Comparison of ENCODE assay signal across 15 cellular contexts in genomic region chr5:96958977-96959376, GRCh38. TPM values are rescaled to one million over a fixed set of nuclear protein-coding genes. Genes with fewer than 3 reads are reported as not detected.
DNase-seq lines count a peak whose midpoint lies in the region; ATAC-seq and TF ChIP-seq lines count a peak whose summit lies in the region.
"Had no signal": no experiment of that assay in that cellular context is flagged by ENCODE, and none has a peak within 500 bp of the region (broad histone marks: within the 10 kb centered on the region; RNA-seq: fewer than 3 reads in every experiment).

No MANE protein-coding gene starts in this region.

- H3K36me3 Mint-ChIP-seq in activated T-cell treated with anti-CD3 and anti-CD28 coated beads, Interleukin-2, amount 50 U/mL, for 4 hours (ENCODE audit: insufficient read depth) = peaks cover 2% of the 10 kb centered on the region
- H3K36me3 Mint-ChIP-seq in IgD-negative memory B cell (peaks cover 8% of the 10 kb centered on the region), endodermal cell (ENCODE audit: low read depth) (peaks cover 2% of the 10 kb centered on the region)
- H3K36me3 Mint-ChIP-seq in activated naive CD8-positive, alpha-beta T cell treated with anti-CD3 and anti-CD28 coated beads, Interleukin-2, amount 50 U/mL, for 24 hours (ENCODE audit: low read depth) = peaks cover 6% of the 10 kb centered on the region
- H3K36me3 Mint-ChIP-seq in stimulated activated memory B cell treated with anti-CD40 and anti-IgM and Interleukin-4, amounts not matched to agents 10 μg/mL and 1 μg/mL and 100 μg/mL, for 72 hours = peaks cover 11% of the 10 kb centered on the region

- no peak for TF ChIP-seq CTCF in endodermal cell (conservative IDR thresholded peaks at IDR 0.05)

- H3K36me3 ChIP-seq in endodermal cell (ENCODE audit: control insufficient read depth, insufficient read depth, low read length) = no peaks in the 10 kb centered on the region
- H3K36me3 ChIP-seq: left lung had no signal

- no peak overlapping the region for H3K4me3 ChIP-seq in endodermal cell (ENCODE audit: low read length)
- H3K4me3 ChIP-seq: left lung, skin epidermis had no signal

- 94 to 100% methylated on average over 2 to 4 of the region's 5 CpGs for WGBS in endodermal cell (ENCODE audit: insufficient coverage in 1 of 2, insufficient read length in 1 of 2), 2 experiments

- H3K4me1 ChIP-seq in endodermal cell (ENCODE audit: control insufficient read depth, insufficient read depth, low read length) = no peaks in the 10 kb centered on the region

- no peaks in the 10 kb centered on the region for H3K27me3 Mint-ChIP-seq in activated T-cell treated with anti-CD3 and anti-CD28 coated beads, Interleukin-2, amount 50 U/mL, for 4 hours (ENCODE audit: low read depth)
- H3K27me3 Mint-ChIP-seq in IgD-negative memory B cell (no peaks in the 10 kb centered on the region), endodermal cell (ENCODE audit: insufficient read depth) (no peaks in the 10 kb centered on the region)
- H3K27me3 Mint-ChIP-seq in activated naive CD8-positive, alpha-beta T cell treated with anti-CD3 and anti-CD28 coated beads, Interleukin-2, amount 50 U/mL, for 24 hours = no peaks in the 10 kb centered on the region
- H3K27me3 Mint-ChIP-seq in stimulated activated memory B cell treated with anti-CD40 and anti-IgM and Interleukin-4, amounts not matched to agents 10 μg/mL and 1 μg/mL and 100 μg/mL, for 72 hours = no peaks in the 10 kb centered on the region

- H3K27ac ChIP-seq in endodermal cell (ENCODE audit: low read depth, low read length) = no peak overlapping the region
- H3K27ac ChIP-seq: VCaP had no signal

- DNase-seq in activated T-cell treated with anti-CD3 and anti-CD28 coated beads, Interleukin-2, amount 50 U/mL, for 4 hours = no peak
- no peak for DNase-seq in activated T-cell treated with anti-CD3 and anti-CD28 coated beads for 4 hours
- DNase-seq in activated naive CD8-positive, alpha-beta T cell treated with anti-CD3 and anti-CD28 coated beads, Interleukin-2, amount 50 U/mL, for 24 hours = no peak
- DNase-seq in endodermal cell = no peak
- DNase-seq: amygdala, cerebellar nuclear complex, left lung, NCI-H510A had no signal

- H3K27ac Mint-ChIP-seq in IgD-negative memory B cell (peak overlapping the region; percentile 81 to 99 (median 86)), endodermal cell (no peak overlapping the region)
- peak overlapping the region; percentile 81 for H3K27ac Mint-ChIP-seq in activated naive CD8-positive, alpha-beta T cell treated with anti-CD3 and anti-CD28 coated beads, Interleukin-2, amount 50 U/mL, for 24 hours
- peak overlapping the region; percentile 88 for H3K27ac Mint-ChIP-seq in stimulated activated memory B cell treated with anti-CD40 and anti-IgM and Interleukin-4, amounts not matched to agents 10 μg/mL and 1 μg/mL and 100 μg/mL, for 72 hours

- no peaks in the 10 kb centered on the region for H3K9me3 Mint-ChIP-seq in activated T-cell treated with anti-CD3 and anti-CD28 coated beads, Interleukin-2, amount 50 U/mL, for 4 hours
- no peaks in the 10 kb centered on the region for H3K9me3 Mint-ChIP-seq in IgD-negative memory B cell
- H3K9me3 Mint-ChIP-seq in activated naive CD8-positive, alpha-beta T cell treated with anti-CD3 and anti-CD28 coated beads, Interleukin-2, amount 50 U/mL, for 24 hours = no peaks in the 10 kb centered on the region
- H3K9me3 Mint-ChIP-seq in stimulated activated memory B cell treated with anti-CD40 and anti-IgM and Interleukin-4, amounts not matched to agents 10 μg/mL and 1 μg/mL and 100 μg/mL, for 72 hours = no peaks in the 10 kb centered on the region
- peaks cover 2% of the 10 kb centered on the region for H3K9me3 Mint-ChIP-seq in endodermal cell

- H3K4me1 Mint-ChIP-seq in activated T-cell treated with anti-CD3 and anti-CD28 coated beads, Interleukin-2, amount 50 U/mL, for 4 hours (ENCODE audit: low read depth) = peaks cover 76% of the 10 kb centered on the region
- H3K4me1 Mint-ChIP-seq in IgD-negative memory B cell = peaks cover 58 to 69% (median 61%) of the 10 kb centered on the region in 3 donors
- peaks cover 85% of the 10 kb centered on the region for H3K4me1 Mint-ChIP-seq in activated naive CD8-positive, alpha-beta T cell treated with anti-CD3 and anti-CD28 coated beads, Interleukin-2, amount 50 U/mL, for 24 hours
- peaks cover 63% of the 10 kb centered on the region for H3K4me1 Mint-ChIP-seq in stimulated activated memory B cell treated with anti-CD40 and anti-IgM and Interleukin-4, amounts not matched to agents 10 μg/mL and 1 μg/mL and 100 μg/mL, for 72 hours
- H3K4me1 Mint-ChIP-seq in endodermal cell = peaks cover 14% of the 10 kb centered on the region

- H3K9ac ChIP-seq in endodermal cell (ENCODE audit: extremely low read depth, low read length, poor library complexity, severe bottlenecking) = no peak overlapping the region

- no peak for ATAC-seq in activated T-cell treated with anti-CD3 and anti-CD28 coated beads, Interleukin-2, amount 50 U/mL, for 4 hours
- ATAC-seq in activated naive CD8-positive, alpha-beta T cell treated with anti-CD3 and anti-CD28 coated beads, Interleukin-2, amount 50 U/mL, for 24 hours = no peak
- no peak for ATAC-seq in stimulated activated memory B cell treated with anti-CD40 and anti-IgM and Interleukin-4, amounts not matched to agents 10 μg/mL and 1 μg/mL and 100 μg/mL, for 72 hours
- ATAC-seq in GM21786 (IDR thresholded peaks at IDR 0.05; ENCODE audit: unreplicated experiment) (no peak), GM19023 (IDR thresholded peaks at IDR 0.05; ENCODE audit: unreplicated experiment) (no peak)
- ATAC-seq: SK-N-SH treated with all-trans-retinoic acid at 6 μM for 48 hours had no signal

- peaks cover 6% of the 10 kb centered on the region for H3K9me3 ChIP-seq in endodermal cell (ENCODE audit: control insufficient read depth, low read length)
- H3K9me3 ChIP-seq: left lung had no signal

- no peaks in the 10 kb centered on the region for H3K27me3 ChIP-seq in endodermal cell (ENCODE audit: control insufficient read depth, insufficient read depth, low read length, poor library complexity, severe bottlenecking)
- H3K27me3 ChIP-seq: left lung had no signal

- peak overlapping the region; percentile 65 for H3K4me3 Mint-ChIP-seq in activated T-cell treated with anti-CD3 and anti-CD28 coated beads, Interleukin-2, amount 50 U/mL, for 4 hours
- peak overlapping the region; percentile 72 to 88 (median 80) for H3K4me3 Mint-ChIP-seq in IgD-negative memory B cell
- peak overlapping the region; percentile 72 for H3K4me3 Mint-ChIP-seq in activated naive CD8-positive, alpha-beta T cell treated with anti-CD3 and anti-CD28 coated beads, Interleukin-2, amount 50 U/mL, for 24 hours
- peak overlapping the region; percentile 71 for H3K4me3 Mint-ChIP-seq in stimulated activated memory B cell treated with anti-CD40 and anti-IgM and Interleukin-4, amounts not matched to agents 10 μg/mL and 1 μg/mL and 100 μg/mL, for 72 hours
- H3K4me3 Mint-ChIP-seq in endodermal cell = no peak overlapping the region

RNA-seq across cellular contexts. Expression of gene LNPEP, which starts 23.1 kb away (rescaled TPM):
- total RNA-seq in activated T-cell treated with anti-CD3 and anti-CD28 coated beads, Interleukin-2, amount 50 U/mL, for 4 hours = 10 to 100 TPM; 20.3 to 22.9 (median 20.6) TPM
- polyA plus RNA-seq in IgD-negative memory B cell = 20.1 TPM
- total RNA-seq in endodermal cell = 10 to 100 TPM; 11.2 to 12.3 TPM
- 6.3 TPM for polyA plus RNA-seq in endodermal cell (2013, experiment 1 of 2)
- polyA plus RNA-seq in endodermal cell (2013, experiment 2 of 2) = 6.3 TPM
